Comparison of ENCODE assay signal across 8 cellular contexts in the genomic region with DNA sequence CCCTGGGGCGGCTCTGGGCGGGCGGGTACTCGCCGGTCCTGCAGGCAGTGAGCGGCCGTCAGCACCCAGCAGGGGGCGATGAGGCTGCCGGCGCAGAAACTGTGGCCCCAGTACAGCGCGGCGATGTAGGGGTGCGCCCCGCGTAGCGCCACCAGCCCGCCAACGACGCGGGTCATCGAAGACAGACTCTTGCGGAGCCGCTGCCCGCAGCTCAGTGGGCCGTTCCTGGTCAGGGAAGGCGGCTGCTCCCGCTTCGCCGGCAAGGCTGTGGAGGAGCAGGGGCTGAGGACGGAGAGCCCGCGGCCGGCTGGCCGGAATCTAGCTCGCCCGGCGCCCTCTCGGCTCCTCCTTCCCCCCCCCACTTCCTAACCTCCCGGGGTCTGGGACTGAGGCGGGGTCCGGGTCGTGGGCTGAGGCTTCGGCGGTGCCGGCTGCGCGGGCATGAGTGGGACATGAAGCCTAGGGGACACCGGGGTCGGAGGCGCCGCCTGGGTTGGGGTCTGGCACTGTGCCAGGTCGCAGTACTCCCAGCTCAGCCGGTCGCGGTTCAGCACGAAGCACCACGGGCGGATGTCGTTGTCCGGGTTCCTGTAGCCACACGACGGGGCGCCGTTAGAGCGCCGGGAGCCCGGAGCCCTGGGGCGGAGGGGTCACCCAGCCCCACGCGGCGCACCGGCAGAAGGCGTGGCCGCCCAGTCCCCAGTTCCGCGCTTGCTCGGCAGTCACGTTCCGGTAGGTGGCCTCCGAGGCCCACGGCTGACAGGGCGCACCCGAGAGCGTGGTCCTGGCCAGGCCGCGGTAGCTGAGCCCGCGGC. TPM values are rescaled to one million over a fixed set of nuclear protein-coding genes. Genes with fewer than 3 reads are reported as not detected.
DNase-seq lines count a peak whose midpoint lies in the region; ATAC-seq and TF ChIP-seq lines count a peak whose summit lies in the region.

No MANE protein-coding gene starts in this region.

- H3K36me3 ChIP-seq in HAP-1 (replicated peaks): no peaks in the 10 kb centered on the region
- H3K36me3 ChIP-seq in MM.1S (replicated peaks; ENCODE audit: insufficient read depth, low read length): no peaks in the 10 kb centered on the region
- no peaks in the 10 kb centered on the region for H3K36me3 ChIP-seq in adipocyte (ENCODE audit: control insufficient read depth, insufficient read depth, low read length, severe bottlenecking)
- no peaks in the 10 kb centered on the region for H3K36me3 ChIP-seq in aorta (ENCODE audit: control insufficient read depth in 1 of 2, insufficient read depth in 2 of 2, low read length in 1 of 2)

- TF ChIP-seq CTCF in GM12873 (IDR thresholded peaks at IDR 0.05; ENCODE audit: insufficient read depth, low read depth, low read length, missing control alignments): peak; percentile 88
- peak; percentile 79 for TF ChIP-seq CTCF in MM.1S (IDR thresholded peaks at IDR 0.05; ENCODE audit: low read length)

- 0% methylated on average over 81 to 89 of the region's 89 CpGs for WGBS in aorta, 2 donors

- peak overlapping the region; percentile 96 for H2AFZ ChIP-seq in MM.1S (ENCODE audit: low read length)

- H3K4me1 ChIP-seq in HAP-1 (peaks cover 10% of the 10 kb centered on the region), MM.1S (ENCODE audit: low read length) (peaks cover 17% of the 10 kb centered on the region), adipocyte (ENCODE audit: control insufficient read depth, insufficient read depth, low read length) (peaks cover 12% of the 10 kb centered on the region), aorta (ENCODE audit: control insufficient read depth in 1 of 2, insufficient read depth in 2 of 2, low read length in 2 of 2) (no peaks in the 10 kb centered on the region)

- no peaks in the 10 kb centered on the region for H3K9me2 ChIP-seq in MM.1S (replicated peaks; ENCODE audit: insufficient read depth, low read length)

- H4K20me1 ChIP-seq in MM.1S (ENCODE audit: insufficient read depth, low read length): no peaks in the 10 kb centered on the region

- H3K4me2 ChIP-seq in MM.1S (ENCODE audit: low read depth, low read length): peak overlapping the region; percentile 100

- peaks cover 9% of the 10 kb centered on the region; the same call in 1 of the 2 replicates for H3F3A ChIP-seq in MM.1S (ENCODE audit: insufficient read depth, low read length)

- ATAC-seq in left ventricle myocardium superior: peak; percentile 97
- ATAC-seq in aorta (ENCODE audit: low FRiP score): peak; percentile 95

- H3K4me3 ChIP-seq in HAP-1 (peak overlapping the region; percentile 53), MM.1S (ENCODE audit: low read length) (peak overlapping the region; percentile 78), adipocyte (ENCODE audit: low read length) (peak overlapping the region; percentile 77), aorta (ENCODE audit: low read length in 2 of 2) (peak overlapping the region in 1 of 2 donors; percentile 0)

- DNase-seq in HAP-1 (ENCODE audit: low spot score in 2 of 2): peak; percentile 62 to 88
- peak; percentile 85 for DNase-seq in MM.1S
- DNase-seq in SW480 (ENCODE audit: low spot score): peak; percentile 93
- peak; percentile 86 for DNase-seq in adipocyte (ENCODE audit: low read depth)
- DNase-seq in left ventricle myocardium superior: peak; percentile 92
- DNase-seq in pulmonary artery endothelial cell (ENCODE audit: low read depth, low spot score): peak; percentile 45
- peak; percentile 90 to 96 for DNase-seq in aorta

- in situ Hi-C loops in HAP-1 (cut with MboI; ENCODE audit: low sequenced_read_pairs): no loop called here

- H3K9ac ChIP-seq in MM.1S (ENCODE audit: low read length): peak overlapping the region; percentile 82
- H3K9ac ChIP-seq in adipocyte (ENCODE audit: low read length): peak overlapping the region; percentile 68

- H3K9me3 ChIP-seq in HAP-1 (no peaks in the 10 kb centered on the region), MM.1S (replicated peaks; ENCODE audit: insufficient read depth, low read length) (no peaks in the 10 kb centered on the region), adipocyte (ENCODE audit: control insufficient read depth, low read length) (no peaks in the 10 kb centered on the region), aorta (ENCODE audit: control insufficient read depth, low read length) (no peaks in the 10 kb centered on the region)

- intact Hi-C loops in left ventricle myocardium superior (cut with micrococcal nuclease): no loop called here
- intact Hi-C loops in aorta (cut with DNase I): loop anchor here in 1 of 2 donors (1.0 kb wide), 1 partner anchor 50 kb away; no protein-coding TSS in a partner anchor

- peak overlapping the region; percentile 48; the same call in 1 of the 2 replicates for H3K27ac ChIP-seq in MM.1S (ENCODE audit: low read length)
- H3K27ac ChIP-seq in aorta (ENCODE audit: low read depth in 1 of 2, low read length in 2 of 2): no peak overlapping the region

- H3K27me3 ChIP-seq in HAP-1 (ENCODE audit: low read depth): no peaks in the 10 kb centered on the region
- peaks cover 23% of the 10 kb centered on the region for H3K27me3 ChIP-seq in MM.1S (replicated peaks; ENCODE audit: insufficient read depth, low read length)
- peaks cover 59% of the 10 kb centered on the region for H3K27me3 ChIP-seq in adipocyte (replicated peaks; ENCODE audit: control insufficient read depth, insufficient read depth, low read length)
- H3K27me3 ChIP-seq in aorta (ENCODE audit: control insufficient read depth in 1 of 2, insufficient read depth in 2 of 2, low read length in 1 of 2): peaks cover 0 to 3% of the 10 kb centered on the region in 2 donors

- H3K79me2 ChIP-seq in MM.1S (ENCODE audit: low read length): no peaks in the 10 kb centered on the region

RNA-seq across cellular contexts. Expression of gene PFN3, which starts 3.6 kb away (rescaled TPM):
- total RNA-seq in left ventricle myocardium superior (not detected), pulmonary artery endothelial cell (not detected in 2 replicates), aorta (not detected)
- not detected for polyA plus RNA-seq in aorta

RNA-seq across cellular contexts. Expression of gene F12, which starts 5.3 kb away (rescaled TPM):
- not detected for total RNA-seq in left ventricle myocardium superior
- 1.1 and 1.5 TPM in 2 replicates for total RNA-seq in pulmonary artery endothelial cell
- total RNA-seq in aorta: under 1 TPM; 0.23 to 0.33 TPM
- 1 to 10 TPM in 1 of 2 donors, not detected in 1; 1.8 TPM for polyA plus RNA-seq in aorta

RNA-seq across cellular contexts. Expression of gene SLC34A1, which starts 19.8 kb away (rescaled TPM):
- total RNA-seq in left ventricle myocardium superior: not detected
- not detected in 2 replicates for total RNA-seq in pulmonary artery endothelial cell
- not detected for total RNA-seq in aorta
- not detected for polyA plus RNA-seq in aorta

RNA-seq across cellular contexts. Expression of gene GRK6, which starts 22.4 kb away (rescaled TPM):
- total RNA-seq in left ventricle myocardium superior (17.6 TPM), pulmonary artery endothelial cell (28.3 and 37.7 TPM in 2 replicates), aorta (10 to 100 TPM; 26.8 to 27.6 TPM)
- polyA plus RNA-seq in aorta: 10 to 100 TPM; 13.0 to 14.1 TPM

RNA-seq across cellular contexts. Expression of gene PRR7, which starts 42.6 kb away (rescaled TPM):
- total RNA-seq in left ventricle myocardium superior: 0.40 TPM
- 5.1 and 9.4 TPM in 2 replicates for total RNA-seq in pulmonary artery endothelial cell
- 1 to 10 TPM; 1.9 to 2.0 TPM for total RNA-seq in aorta
- under 1 TPM in 1 of 2 donors, not detected in 1; 0.74 TPM for polyA plus RNA-seq in aorta
